Comparison of ENCODE assay signal across 1 cellular context in genomic region chr10:93469454-93469853, GRCh38.
TF ChIP-seq lines count a peak whose summit lies in the region.

No MANE protein-coding gene starts in this region.

TF ChIP-seq in H1, 55 proteins besides CTCF, POLR2A, EP300 and RAD21:
- TF ChIP-seq USF2 (IDR thresholded peaks at IDR 0.05; ENCODE audit: low read length) (no peak), EZH2 (IDR thresholded peaks at IDR 0.05; ENCODE audit: low read depth, low read length, severe bottlenecking) (no peak), SP1 (IDR thresholded peaks at IDR 0.05; ENCODE audit: low read depth, low read length) (no peak), GABPA (IDR thresholded peaks at IDR 0.05; ENCODE audit: borderline replicate concordance, insufficient read depth, low read length) (no peak), HDAC6 (IDR thresholded peaks at IDR 0.05; ENCODE audit: low read depth, low read length) (no peak), RXRA (IDR thresholded peaks at IDR 0.05; ENCODE audit: insufficient read depth, low read depth, low read length) (no peak), POLR2AphosphoS5 (IDR thresholded peaks at IDR 0.05; ENCODE audit: low read depth, low read length) (no peak), CTBP2 (IDR thresholded peaks at IDR 0.05; ENCODE audit: borderline replicate concordance, insufficient read depth, insufficient read length, low read length) (no peak), NANOG (IDR thresholded peaks at IDR 0.05; ENCODE audit: insufficient read depth, low read depth, low read length, poor library complexity, severe bottlenecking) (no peak), CBX5 (IDR thresholded peaks at IDR 0.05; ENCODE audit: low read depth, low read length) (no peak), TCF12 (IDR thresholded peaks at IDR 0.05; ENCODE audit: low read depth, low read length) (no peak), SUZ12 (IDR thresholded peaks at IDR 0.05; ENCODE audit: low read length) (no peak), ASH2L (IDR thresholded peaks at IDR 0.05; ENCODE audit: low read length) (no peak), JUN (IDR thresholded peaks at IDR 0.05; ENCODE audit: low read depth, low read length) (no peak), GTF2F1 (IDR thresholded peaks at IDR 0.05; ENCODE audit: borderline replicate concordance, low read depth, low read length) (no peak), CEBPB (IDR thresholded peaks at IDR 0.05; ENCODE audit: low read depth, low read length) (no peak), CBX8 (IDR thresholded peaks at IDR 0.05; ENCODE audit: borderline replicate concordance, low read depth, low read length) (no peak), SP4 (IDR thresholded peaks at IDR 0.05; ENCODE audit: low read length) (no peak), CHD1 (IDR thresholded peaks at IDR 0.05; ENCODE audit: low read depth, low read length) (no peak)
